Comparison of ENCODE assay signal across 4 cellular contexts in genomic region chr2:219962801-219963200, GRCh38.
"Had no signal": no experiment of that assay in that cellular context is flagged by ENCODE, and none has a peak within 500 bp of the region (broad histone marks: within the 10 kb centered on the region; RNA-seq: fewer than 3 reads in every experiment).

No MANE protein-coding gene starts in this region.

- H3K4me3 Mint-ChIP-seq: GM23338, H9 had no signal

- H3K27ac Mint-ChIP-seq: GM23338, H9 had no signal

- H3K4me2 ChIP-seq: GM23338 had no signal

- H3K9me3 Mint-ChIP-seq: H9 had no signal

- H3K4me3 ChIP-seq: GM23338 had no signal

- DNase-seq: H9, HCEC 1CT, IMR-90 had no signal
